ENCODE assay signal across 20 cellular contexts in the genomic region with DNA sequence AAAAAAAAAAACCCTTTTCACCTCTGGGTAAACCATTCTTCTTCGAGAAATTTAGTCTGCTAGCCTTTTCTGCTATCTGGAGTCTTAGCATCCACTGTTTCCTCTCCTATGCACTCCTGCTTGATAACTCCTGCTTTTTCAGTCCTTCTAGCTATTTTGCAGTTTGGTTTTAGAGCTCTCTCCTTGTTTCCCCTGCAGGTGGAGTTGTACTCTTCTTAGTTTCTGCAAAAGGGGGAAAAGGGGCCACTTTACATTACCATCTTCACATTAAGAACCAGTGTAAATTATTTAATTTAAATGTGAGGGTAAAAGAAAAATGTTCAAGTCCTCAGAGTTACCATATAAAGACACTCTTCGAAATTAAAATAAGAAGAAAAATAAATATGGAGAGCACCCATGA. TPM values are rescaled to one million over a fixed set of nuclear protein-coding genes. Genes with fewer than 3 reads are reported as not detected.
DNase-seq lines count a peak whose midpoint lies in the region; ATAC-seq, FAIRE-seq and TF ChIP-seq lines count a peak whose summit lies in the region.
"Had no signal": no experiment of that assay in that cellular context is flagged by ENCODE, and none has a peak within 500 bp of the region (broad histone marks: within the 10 kb centered on the region; RNA-seq: fewer than 3 reads in every experiment).

No MANE protein-coding gene starts in this region.

- no peaks in the 10 kb centered on the region for H3K4me1 ChIP-seq in right atrium auricular region
- no peaks in the 10 kb centered on the region for H3K4me1 ChIP-seq in pancreas
- H3K4me1 ChIP-seq: suprapubic skin had no signal

- H3K27ac Mint-ChIP-seq in HFFc6, result no peak overlapping the region
- H3K27ac Mint-ChIP-seq: CD8-positive, alpha-beta memory T cell had no signal

- DNase-seq in DMS 273 (lab: John Stamatoyannopoulos, UW; ENCODE audit: unreplicated experiment), result peak; percentile 31
- DNase-seq in HFFc6, result no peak
- peak; percentile 38 for DNase-seq in SK-MEL-5 (ENCODE audit: low read depth, low spot score)
- no peak for DNase-seq in left lobe of liver (ENCODE audit: low spot score)
- no peak for DNase-seq in right atrium auricular region (ENCODE audit: low spot score)
- no peak for DNase-seq in pancreas
- DNase-seq in HCEC 1CT, result no peak
- DNase-seq: activated CD8-positive, alpha-beta memory T cell treated with anti-CD3 and anti-CD28 coated beads, Interleukin-2, amount 50 U/mL, for 48 hours; activated gamma-delta T cell; amygdala; caudate nucleus; CD8-positive, alpha-beta memory T cell; glutamatergic neuron; GM23248; NCI-H187; NCI-H446; SHP77 had no signal

- no peak overlapping the region for H3K4me3 Mint-ChIP-seq in HFFc6
- H3K4me3 Mint-ChIP-seq: CD8-positive, alpha-beta memory T cell had no signal

- H3K27me3 Mint-ChIP-seq in HFFc6 (ENCODE audit: insufficient read depth), result no peaks in the 10 kb centered on the region; the same call in 1 of the 2 replicates

- no peaks in the 10 kb centered on the region for H3K27me3 ChIP-seq in right atrium auricular region
- H3K27me3 ChIP-seq in pancreas, result no peaks in the 10 kb centered on the region
- H3K27me3 ChIP-seq: neutrophil, suprapubic skin had no signal

- H3K4me1 Mint-ChIP-seq in HFFc6 (ENCODE audit: low read depth), result peaks cover 7% of the 10 kb centered on the region; the same call in 1 of the 2 replicates
- H3K4me1 Mint-ChIP-seq: CD8-positive, alpha-beta memory T cell had no signal

- intact Hi-C loops in pancreas (cut with DNase I), result no loop called here

- H3K27ac ChIP-seq in right atrium auricular region (no peak overlapping the region), pancreas (no peak overlapping the region)
- H3K27ac ChIP-seq: GM23248, neutrophil, suprapubic skin, VCaP had no signal

- TF ChIP-seq CTCF in HFFc6 (IDR thresholded peaks at IDR 0.05) (0 out of 2 replicates have a peak, but pooled peaks have one; percentile 17), right atrium auricular region (IDR thresholded peaks at IDR 0.05) (no peak), pancreas (IDR thresholded peaks at IDR 0.05) (no peak)

- no peak for FAIRE-seq in pancreas (lab: Jason Lieb, UNC)

- peaks cover 25% of the 10 kb centered on the region for H3K36me3 Mint-ChIP-seq in HFFc6 (ENCODE audit: low read depth)

- in situ Hi-C loops in SK-MEL-5 (cut with HindIII; ENCODE audit: low pct_unique_long_range_greater_than_20kb, low sequenced_read_pairs), result no loop called here

- H3K36me3 ChIP-seq in right atrium auricular region (no peaks in the 10 kb centered on the region), pancreas (no peaks in the 10 kb centered on the region)
- H3K36me3 ChIP-seq: neutrophil, suprapubic skin had no signal

- WGBS in pancreas, 2 donors, result 60 to 70% methylated on average over 2 of the region's 2 CpGs

- H3K4me3 ChIP-seq in right atrium auricular region (no peak overlapping the region), pancreas (no peak overlapping the region)
- H3K4me3 ChIP-seq: GM23248, suprapubic skin had no signal

- peaks cover 24% of the 10 kb centered on the region for H3K9me3 Mint-ChIP-seq in HFFc6

- H3K9me3 ChIP-seq in right atrium auricular region, result no peaks in the 10 kb centered on the region
- H3K9me3 ChIP-seq in pancreas, result no peaks in the 10 kb centered on the region
- H3K9me3 ChIP-seq: neutrophil, suprapubic skin had no signal

- ATAC-seq in left lobe of liver (peak; percentile 56), pancreas (no peak)

RNA-seq across cellular contexts. Expression of gene MYLK, which starts 23.6 kb away (rescaled TPM):
- 100 to 1,000 TPM; 296 to 431 (median 335) TPM for total RNA-seq in HFFc6 (2021; fragmentation: NEBNext Ultra II Directional; extraction: Animal tissue kit (Norgen Biotek cat#: 25700))
- 5.2 and 23.7 TPM in 2 replicates for total RNA-seq in SK-MEL-5 (2014; rRNA removed; shearing (Covaris generic))
- 3.9 and 6.4 TPM in 2 replicates for polyA plus RNA-seq in SK-MEL-5 (2015; cell fraction: cytosol; rRNA removed)
- polyA plus RNA-seq in SK-MEL-5 (2015; cell fraction: nucleus; rRNA removed), result 2.6 and 3.4 TPM in 2 replicates
- total RNA-seq in left lobe of liver (144 TPM), right atrium auricular region (10 to 100 TPM; 30.5 to 85.1 TPM), pancreas (10 to 100 TPM in 1 of 6 donors, 1 to 10 TPM in 5; 3.1 to 12.0 (median 6.8) TPM)
- 1 to 10 TPM; 6.0 to 7.2 TPM for polyA plus RNA-seq in pancreas

RNA-seq across cellular contexts. Expression of gene CCDC14, which starts 53.3 kb away (rescaled TPM):
- 10 to 100 TPM; 25.8 to 39.7 (median 36.3) TPM for total RNA-seq in HFFc6 (2021; fragmentation: NEBNext Ultra II Directional; extraction: Animal tissue kit (Norgen Biotek cat#: 25700))
- total RNA-seq in SK-MEL-5 (2014; rRNA removed; shearing (Covaris generic)), result 39.0 and 45.4 TPM in 2 replicates
- polyA plus RNA-seq in SK-MEL-5 (2015; cell fraction: cytosol; rRNA removed), result 24.5 and 29.4 TPM in 2 replicates
- 1,244 and 1,581 TPM in 2 replicates for polyA plus RNA-seq in SK-MEL-5 (2015; cell fraction: nucleus; rRNA removed)
- total RNA-seq in left lobe of liver (11.0 TPM), right atrium auricular region (1 to 10 TPM; 7.7 to 7.9 TPM), pancreas (10 to 100 TPM in 3 of 6 donors, 1 to 10 TPM in 3; 6.7 to 19.1 (median 9.9) TPM)
- 10 to 100 TPM; 14.7 to 30.7 TPM for polyA plus RNA-seq in pancreas

Comparison
In these comparisons a context has a peak if more than half of its experiments do, and no peak if none do; other contexts are left out.
1. DNase-seq: peak in DMS 273 (single experiment) and SK-MEL-5 (single experiment); none in HFFc6 (single experiment), left lobe of liver (single experiment), right atrium auricular region (single experiment), pancreas (0 of 6) and HCEC 1CT (single experiment).